ENCODE assay signal across 18 cellular contexts in the genomic region with DNA sequence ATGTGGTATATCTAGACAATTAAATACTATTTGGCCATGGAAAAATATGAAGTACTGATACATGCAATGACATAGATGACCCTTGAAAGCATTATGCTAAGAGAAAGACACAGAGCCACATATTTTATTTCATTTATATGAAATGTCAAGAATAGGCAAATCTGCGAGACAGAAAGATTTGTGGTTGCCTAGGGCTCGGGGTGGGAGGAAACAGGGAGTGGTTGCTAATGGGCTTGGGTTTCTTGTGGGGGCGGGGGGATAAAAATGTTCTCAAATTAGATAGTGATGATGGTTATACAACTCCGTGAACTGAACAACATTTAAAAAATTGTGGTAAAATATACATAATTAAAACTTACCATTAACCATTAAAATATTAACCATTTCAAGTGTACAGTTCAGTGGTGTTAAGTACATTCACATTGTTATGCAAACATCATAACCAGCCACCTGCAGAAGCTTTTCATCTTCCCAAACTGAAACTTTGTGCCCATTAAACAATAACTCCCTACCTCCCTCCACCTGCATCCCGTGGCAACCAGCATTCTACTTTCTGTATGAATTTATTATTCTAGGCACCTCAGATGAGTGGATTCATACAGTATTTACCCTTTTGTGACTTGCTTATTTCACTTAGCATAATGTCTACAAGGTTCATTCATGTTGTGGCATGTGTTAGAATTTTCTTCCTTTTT. TPM values are rescaled to one million over a fixed set of nuclear protein-coding genes. Genes with fewer than 3 reads are reported as not detected.
A peak's percentile ranks its signal among the peaks of the same experiment; 100 is the strongest.
DNase-seq lines count a peak whose midpoint lies in the region; ATAC-seq and TF ChIP-seq lines count a peak whose summit lies in the region.
"Had no signal": no experiment of that assay in that cellular context is flagged by ENCODE, and none has a peak within 500 bp of the region (broad histone marks: within the 10 kb centered on the region; RNA-seq: fewer than 3 reads in every experiment).

No MANE protein-coding gene starts in this region.

- no peaks in the 10 kb centered on the region for H3K36me3 Mint-ChIP-seq in activated CD4-positive, alpha-beta T cell treated with anti-CD3 and anti-CD28 coated beads, Interleukin-2, amount 10 ng/mL, durations not matched to agents 24 days and 14 days (ENCODE audit: low read depth)

- intact Hi-C loops in activated CD4-positive, alpha-beta T cell treated with anti-CD3 and anti-CD28 coated beads, Interleukin-2, amount 10 ng/mL, durations not matched to agents 24 days and 14 days (cut with micrococcal nuclease), result loop anchor here (10.0 kb wide), 1 partner anchor 80 kb away; no protein-coding TSS in a partner anchor
- intact Hi-C loops in OCI-LY7 (cut with micrococcal nuclease; ENCODE audit: unreplicated experiment), result loop anchor here (1.0 to 2.0 kb wide), 2 partner anchors 27 to 210 kb away; no protein-coding TSS in a partner anchor

- H2AFZ ChIP-seq in OCI-LY7 (ENCODE audit: low read length), result no peak overlapping the region
- H2AFZ ChIP-seq: GM23338 had no signal

- TF ChIP-seq CTCF in OCI-LY7 (conservative IDR thresholded peaks at IDR 0.05; ENCODE audit: low read length) (no peak), GM13977 (IDR thresholded peaks at IDR 0.05; ENCODE audit: extremely low read depth, insufficient read depth, missing control alignments) (no peak)

- H3K36me3 ChIP-seq in OCI-LY7 (ENCODE audit: insufficient read depth, low read length), result no peaks in the 10 kb centered on the region

- CTCF ChIA-PET in OCI-LY7 (lab: Charles Lee; ENCODE audit: unreplicated experiment), result interaction anchor here (1.0 kb wide), 1 partner anchor 21 kb away, joined by 3 read pairs; no protein-coding TSS in a partner anchor

- peak overlapping the region; percentile 84 for H3K4me2 ChIP-seq in OCI-LY7 (ENCODE audit: low read length)
- H3K4me2 ChIP-seq: A549 had no signal

- BruUV-seq in OCI-LY7 (replicated peaks; lab: Mats Ljungman, UMichigan), result no TSS peak

- peak; percentile 35 for DNase-seq in activated CD4-positive, alpha-beta T cell treated with anti-CD3 and anti-CD28 coated beads, Interleukin-2, amount 10 ng/mL, durations not matched to agents 24 days and 14 days
- DNase-seq in activated CD4-positive, alpha-beta T cell treated with anti-CD3 and anti-CD28 coated beads for 4 hours, result no peak
- DNase-seq in NAMALWA (ENCODE audit: low spot score), result peak; percentile 20
- DNase-seq in OCI-LY7 (ENCODE audit: low spot score), result peak; percentile 89
- no peak for DNase-seq in GM13977 (ENCODE audit: low spot score)
- no peak for DNase-seq in NCI-H1436 treated with DMSO at 0.1 percent for 48 hours (lab: John Stamatoyannopoulos, UW)
- DNase-seq: AML-193; CD4-positive, alpha-beta T cell; GDM1; HCEC 1CT; HFFc6 had no signal

- H3K9me3 Mint-ChIP-seq in activated CD4-positive, alpha-beta T cell treated with anti-CD3 and anti-CD28 coated beads, Interleukin-2, amount 10 ng/mL, durations not matched to agents 24 days and 14 days, result no peaks in the 10 kb centered on the region
- H3K9me3 Mint-ChIP-seq: CD4-positive, alpha-beta T cell; GM23338; HFFc6 had no signal

- H3K4me1 ChIP-seq in OCI-LY7 (ENCODE audit: insufficient read depth, low read length, poor library complexity, severe bottlenecking), result peaks cover 88% of the 10 kb centered on the region
- H3K4me1 ChIP-seq: A549, Caco-2 had no signal

- H3K9me3 ChIP-seq in OCI-LY7 (ENCODE audit: low read length), result no peaks in the 10 kb centered on the region; the same call in 1 of the 2 replicates
- H3K9me3 ChIP-seq: A549, Caco-2 had no signal

- ATAC-seq in GM19328 (IDR thresholded peaks at IDR 0.05; ENCODE audit: unreplicated experiment) (no peak), HG02588 (IDR thresholded peaks at IDR 0.05; ENCODE audit: unreplicated experiment) (no peak)

- no peak overlapping the region for H3K4me3 Mint-ChIP-seq in activated CD4-positive, alpha-beta T cell treated with anti-CD3 and anti-CD28 coated beads, Interleukin-2, amount 10 ng/mL, durations not matched to agents 24 days and 14 days

- peak overlapping the region; percentile 99 for H3K27ac ChIP-seq in OCI-LY7 (ENCODE audit: low read depth, low read length, poor library complexity, severe bottlenecking)
- H3K27ac ChIP-seq: 22Rv1, A549, C4-2B had no signal

- in situ Hi-C loops in GM13977 (cut with MboI; ENCODE audit: low pct_unique_long_range_greater_than_20kb, low sequenced_read_pairs, unreplicated experiment), result no loop called here

- no peaks in the 10 kb centered on the region for H4K20me1 ChIP-seq in OCI-LY7 (ENCODE audit: insufficient read depth, low read length)

- peaks cover 7% of the 10 kb centered on the region for H3K4me1 Mint-ChIP-seq in activated CD4-positive, alpha-beta T cell treated with anti-CD3 and anti-CD28 coated beads, Interleukin-2, amount 10 ng/mL, durations not matched to agents 24 days and 14 days

- H3K4me3 ChIP-seq in OCI-LY7 (ENCODE audit: low read depth, low read length, poor library complexity, severe bottlenecking), result peak overlapping the region; percentile 64
- H3K4me3 ChIP-seq: A549 had no signal

- H3K79me2 ChIP-seq in OCI-LY7 (ENCODE audit: insufficient read depth, low read depth, low read length), result peaks cover 29% of the 10 kb centered on the region; the same call in 1 of the 2 replicates

- H3K9me2 ChIP-seq in OCI-LY7 (ENCODE audit: insufficient read depth, low read length), result no peaks in the 10 kb centered on the region

- H3K27me3 Mint-ChIP-seq in activated CD4-positive, alpha-beta T cell treated with anti-CD3 and anti-CD28 coated beads, Interleukin-2, amount 10 ng/mL, durations not matched to agents 24 days and 14 days, result peaks cover 62% of the 10 kb centered on the region

- POLR2A ChIA-PET in OCI-LY7 (lab: Charles Lee), result interaction anchor here (0.7 to 11.1 kb wide), 7 partner anchors 8 to 1357 kb away, joined by 3 to 96 read pairs (median 4); a partner anchor contains a TSS

- no peak overlapping the region for H3K27ac Mint-ChIP-seq in activated CD4-positive, alpha-beta T cell treated with anti-CD3 and anti-CD28 coated beads, Interleukin-2, amount 10 ng/mL, durations not matched to agents 24 days and 14 days
- H3K27ac Mint-ChIP-seq: CD4-positive, alpha-beta T cell; GM23338; HFFc6 had no signal

RNA-seq across cellular contexts. Expression of a gene that starts 24.3 kb away (rescaled TPM):
- total RNA-seq in activated CD4-positive, alpha-beta T cell treated with anti-CD3 and anti-CD28 coated beads, Interleukin-2, amount 10 ng/mL, durations not matched to agents 24 days and 14 days, result 280 and 302 TPM in 2 replicates
- total RNA-seq in OCI-LY7 (2014; rRNA removed; shearing (Covaris generic)), result 232 and 282 TPM in 2 replicates
- total RNA-seq in OCI-LY7 (2022), result 563 and 580 TPM in 2 replicates

Comparison
In these comparisons a context has a peak if more than half of its experiments do, and no peak if none do; other contexts are left out.
1. DNase-seq: peak in activated CD4-positive, alpha-beta T cell treated with anti-CD3 and anti-CD28 coated beads, Interleukin-2, amount 10 ng/mL, durations not matched to agents 24 days and 14 days (single experiment), NAMALWA (single experiment) and OCI-LY7 (single experiment); none in activated CD4-positive, alpha-beta T cell treated with anti-CD3 and anti-CD28 coated beads for 4 hours (0 of 2), GM13977 (single experiment) and NCI-H1436 treated with DMSO at 0.1 percent for 48 hours (single experiment).